1 cellular context compared by ENCODE assay signal in the genomic region with DNA sequence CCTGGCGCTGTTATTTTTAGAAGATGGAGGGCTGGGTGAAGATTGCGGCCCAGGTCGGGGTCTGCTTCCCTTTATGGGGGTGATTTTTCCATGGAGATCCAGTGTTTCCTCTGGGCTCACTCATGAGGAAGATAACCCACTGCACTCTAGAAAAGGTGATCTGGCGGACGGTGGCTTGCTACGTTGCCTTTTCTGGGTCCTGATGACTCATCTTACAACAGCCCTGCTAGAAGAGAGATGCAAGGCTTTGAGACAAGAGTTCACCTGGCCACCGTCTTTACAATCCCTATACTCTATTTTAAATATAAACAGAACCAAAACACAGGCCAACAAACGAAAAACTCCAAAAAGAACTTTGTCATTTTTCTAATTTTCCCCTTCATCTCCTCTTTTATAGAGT.
TF ChIP-seq lines count a peak whose summit lies in the region.

No MANE protein-coding gene starts in this region.

TF ChIP-seq in GM12878, 131 proteins besides CTCF, POLR2A, EP300 and RAD21 (continued from another document):
- TF ChIP-seq, protein P1, sequence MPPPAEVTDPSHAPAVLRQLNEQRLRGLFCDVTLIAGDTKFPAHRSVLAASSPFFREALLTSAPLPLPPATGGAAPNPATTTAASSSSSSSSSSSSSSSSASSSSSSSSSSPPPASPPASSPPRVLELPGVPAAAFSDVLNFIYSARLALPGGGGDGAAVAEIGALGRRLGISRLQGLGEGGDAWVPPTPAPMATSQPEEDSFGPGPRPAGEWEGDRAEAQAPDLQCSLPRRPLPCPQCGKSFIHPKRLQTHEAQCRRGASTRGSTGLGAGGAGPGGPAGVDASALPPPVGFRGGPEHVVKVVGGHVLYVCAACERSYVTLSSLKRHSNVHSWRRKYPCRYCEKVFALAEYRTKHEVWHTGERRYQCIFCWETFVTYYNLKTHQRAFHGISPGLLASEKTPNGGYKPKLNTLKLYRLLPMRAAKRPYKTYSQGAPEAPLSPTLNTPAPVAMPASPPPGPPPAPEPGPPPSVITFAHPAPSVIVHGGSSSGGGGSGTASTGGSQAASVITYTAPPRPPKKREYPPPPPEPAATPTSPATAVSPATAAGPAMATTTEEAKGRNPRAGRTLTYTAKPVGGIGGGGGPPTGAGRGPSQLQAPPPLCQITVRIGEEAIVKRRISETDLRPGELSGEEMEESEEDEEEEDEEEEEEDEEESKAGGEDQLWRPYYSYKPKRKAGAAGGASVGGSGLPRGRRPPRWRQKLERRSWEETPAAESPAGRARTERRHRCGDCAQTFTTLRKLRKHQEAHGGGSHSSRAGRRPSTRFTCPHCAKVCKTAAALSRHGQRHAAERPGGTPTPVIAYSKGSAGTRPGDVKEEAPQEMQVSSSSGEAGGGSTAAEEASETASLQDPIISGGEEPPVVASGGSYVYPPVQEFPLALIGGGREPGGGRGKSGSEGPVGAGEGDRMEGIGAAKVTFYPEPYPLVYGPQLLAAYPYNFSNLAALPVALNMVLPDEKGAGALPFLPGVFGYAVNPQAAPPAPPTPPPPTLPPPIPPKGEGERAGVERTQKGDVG (CRISPR knock-in tag; IDR thresholded peaks at IDR 0.05) = no peak
- TF ChIP-seq PAX5 (IDR thresholded peaks at IDR 0.05; ENCODE audit: borderline replicate concordance, low read depth, low read length) = no peak
- no peak for TF ChIP-seq RB1 (IDR thresholded peaks at IDR 0.05; ENCODE audit: borderline replicate concordance)
- TF ChIP-seq, protein P2, sequence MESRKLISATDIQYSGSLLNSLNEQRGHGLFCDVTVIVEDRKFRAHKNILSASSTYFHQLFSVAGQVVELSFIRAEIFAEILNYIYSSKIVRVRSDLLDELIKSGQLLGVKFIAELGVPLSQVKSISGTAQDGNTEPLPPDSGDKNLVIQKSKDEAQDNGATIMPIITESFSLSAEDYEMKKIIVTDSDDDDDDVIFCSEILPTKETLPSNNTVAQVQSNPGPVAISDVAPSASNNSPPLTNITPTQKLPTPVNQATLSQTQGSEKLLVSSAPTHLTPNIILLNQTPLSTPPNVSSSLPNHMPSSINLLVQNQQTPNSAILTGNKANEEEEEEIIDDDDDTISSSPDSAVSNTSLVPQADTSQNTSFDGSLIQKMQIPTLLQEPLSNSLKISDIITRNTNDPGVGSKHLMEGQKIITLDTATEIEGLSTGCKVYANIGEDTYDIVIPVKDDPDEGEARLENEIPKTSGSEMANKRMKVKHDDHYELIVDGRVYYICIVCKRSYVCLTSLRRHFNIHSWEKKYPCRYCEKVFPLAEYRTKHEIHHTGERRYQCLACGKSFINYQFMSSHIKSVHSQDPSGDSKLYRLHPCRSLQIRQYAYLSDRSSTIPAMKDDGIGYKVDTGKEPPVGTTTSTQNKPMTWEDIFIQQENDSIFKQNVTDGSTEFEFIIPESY (IDR thresholded peaks at IDR 0.05) = no peak
- TF ChIP-seq ZNF207 (IDR thresholded peaks at IDR 0.05; ENCODE audit: borderline replicate concordance) = no peak
- TF ChIP-seq MTA3 (IDR thresholded peaks at IDR 0.05; ENCODE audit: borderline replicate concordance, low read length) = no peak
- TF ChIP-seq ASH2L (IDR thresholded peaks at IDR 0.05; ENCODE audit: borderline replicate concordance, low read depth) = no peak
- TF ChIP-seq GABPA (IDR thresholded peaks at IDR 0.05; ENCODE audit: low read depth) = no peak
- no peak for TF ChIP-seq NRF1 (conservative IDR thresholded peaks at IDR 0.05; ENCODE audit: low read depth, low read length)
- TF ChIP-seq ESRRA (IDR thresholded peaks at IDR 0.05; ENCODE audit: low read length) = no peak
- TF ChIP-seq SREBF2 (IDR thresholded peaks at IDR 0.05; ENCODE audit: low read length) = no peak
- TF ChIP-seq KAT2A (conservative IDR thresholded peaks at IDR 0.05; ENCODE audit: control insufficient read depth, low read depth, low read length) = no peak
